17 cellular contexts compared by ENCODE assay signal in the genomic region with DNA sequence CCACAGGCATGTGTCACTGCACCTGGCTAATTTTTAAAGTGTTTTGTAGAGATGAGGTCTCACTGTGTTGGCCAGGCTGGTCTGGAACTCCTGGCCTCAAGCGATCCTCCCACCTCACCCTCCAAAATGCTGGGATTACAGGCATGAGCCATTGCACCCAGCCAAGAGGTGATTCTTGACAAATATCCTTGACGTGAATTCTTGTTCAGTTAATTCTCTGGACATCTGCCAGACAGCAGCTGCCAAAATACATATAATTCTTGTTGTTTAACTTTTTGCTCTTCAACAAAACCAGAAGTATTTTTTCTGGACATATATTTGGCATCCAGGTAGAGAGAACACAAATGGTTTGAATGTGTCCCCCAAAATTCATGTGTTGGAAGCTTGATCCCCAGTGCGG. TPM values are rescaled to one million over a fixed set of nuclear protein-coding genes. Genes with fewer than 3 reads are reported as not detected.
DNase-seq lines count a peak whose midpoint lies in the region; ATAC-seq and TF ChIP-seq lines count a peak whose summit lies in the region.
"Had no signal": no experiment of that assay in that cellular context is flagged by ENCODE, and none has a peak within 500 bp of the region (broad histone marks: within the 10 kb centered on the region; RNA-seq: fewer than 3 reads in every experiment).

No MANE protein-coding gene starts in this region.

- H3K4me1 ChIP-seq in prostate gland (replicated peaks) (peaks cover 4% of the 10 kb centered on the region), aorta (ENCODE audit: control insufficient read depth in 1 of 2, insufficient read depth in 2 of 2, low read length in 2 of 2) (peaks cover 0 to 1% of the 10 kb centered on the region in 2 donors)

- ATAC-seq in left lobe of liver (no peak), HG03354 (IDR thresholded peaks at IDR 0.05; ENCODE audit: poor library complexity, severe bottlenecking, unreplicated experiment) (no peak), aorta (ENCODE audit: low FRiP score) (no peak)

- WGBS in prostate gland: 59% methylated on average over 3 of the region's 3 CpGs
- 67 to 68% methylated on average over 3 of the region's 3 CpGs for WGBS in aorta, 2 donors

- TF ChIP-seq CTCF in LNCaP clone FGC (IDR thresholded peaks at IDR 0.05; ENCODE audit: control insufficient read depth, extremely low read depth, insufficient read depth): no peak
- TF ChIP-seq CTCF in prostate gland (IDR thresholded peaks at IDR 0.05): no peak

- H3K27ac ChIP-seq in prostate gland (no peak overlapping the region), aorta (ENCODE audit: low read depth in 1 of 2, low read length in 2 of 2) (no peak overlapping the region)

- H3K9me3 ChIP-seq in prostate gland (no peaks in the 10 kb centered on the region), aorta (ENCODE audit: control insufficient read depth, low read length) (no peaks in the 10 kb centered on the region)
- H3K9me3 ChIP-seq: HAP-1 had no signal

- H3K36me3 ChIP-seq in prostate gland (no peaks in the 10 kb centered on the region), aorta (ENCODE audit: control insufficient read depth in 1 of 2, insufficient read depth in 2 of 2, low read length in 1 of 2) (no peaks in the 10 kb centered on the region)
- H3K36me3 ChIP-seq: HAP-1 had no signal

- H3K4me3 ChIP-seq in LNCaP clone FGC (ENCODE audit: low read depth, low read length) (no peak overlapping the region), prostate gland (no peak overlapping the region), aorta (ENCODE audit: low read length in 2 of 2) (no peak overlapping the region)
- H3K4me3 ChIP-seq: HAP-1 had no signal

- H3K27me3 ChIP-seq in prostate gland (replicated peaks; ENCODE audit: insufficient read depth) (no peaks in the 10 kb centered on the region), aorta (ENCODE audit: control insufficient read depth in 1 of 2, insufficient read depth in 2 of 2, low read length in 1 of 2) (no peaks in the 10 kb centered on the region)

- intact Hi-C loops in prostate gland (cut with DNase I): no loop called here
- intact Hi-C loops in aorta (cut with DNase I): no loop called here

- TF ChIP-seq POLR2A in prostate gland (IDR thresholded peaks at IDR 0.05): no peak

- DNase-seq in LHCN-M2 (ENCODE audit: low read depth): peak; percentile 21
- peak; percentile 74 for DNase-seq in LNCaP clone FGC (ENCODE audit: low read depth)
- DNase-seq in left lobe of liver (ENCODE audit: low spot score): peak; percentile 49
- DNase-seq in prostate gland (ENCODE audit: low spot score): peak; percentile 32
- no peak for DNase-seq in NCI-H748 treated with DMSO at 0.1 percent for 48 hours (lab: John Stamatoyannopoulos, UW)
- no peak for DNase-seq in aorta
- DNase-seq: C1 segment of cervical spinal cord; Calu3; CD4-positive, alpha-beta memory T cell; COR-L47; DMS53; DMS79 treated with DMSO at 0.1 percent for 48 hours; GF-D8; GOT3; HFFc6 had no signal

RNA-seq across cellular contexts. Expression of gene ACADSB, which starts 3.2 kb away (rescaled TPM):
- total RNA-seq in LHCN-M2 (2014; rRNA removed): 8.4 and 9.2 TPM in 2 replicates
- 3.7 TPM for polyA plus RNA-seq in LHCN-M2 (2012)
- 328 TPM for total RNA-seq in left lobe of liver
- total RNA-seq in prostate gland: 10 to 100 TPM; 17.2 to 38.6 TPM
- 10 to 100 TPM; 17.9 to 25.5 TPM for total RNA-seq in aorta
- 10 to 100 TPM in 1 of 2 donors, 1 to 10 TPM in 1; 7.6 to 10.1 TPM for polyA plus RNA-seq in aorta

RNA-seq across cellular contexts. Expression of gene IKZF5, which starts 3.4 kb away (rescaled TPM):
- total RNA-seq in LHCN-M2 (2014; rRNA removed) (3.5 and 4.5 TPM in 2 replicates), left lobe of liver (12.7 TPM), prostate gland (10 to 100 TPM in 1 of 2 donors, 1 to 10 TPM in 1; 9.8 to 15.8 TPM), aorta (10 to 100 TPM; 17.8 to 21.5 TPM)
- polyA plus RNA-seq in LHCN-M2 (2012): 3.4 TPM
- 10 to 100 TPM in 1 of 2 donors, 1 to 10 TPM in 1; 6.9 to 10.4 TPM for polyA plus RNA-seq in aorta

RNA-seq across cellular contexts. Expression of gene PSTK, which starts 31.8 kb away (rescaled TPM):
- 5.6 and 9.4 TPM in 2 replicates for total RNA-seq in LHCN-M2 (2014; rRNA removed)
- 6.4 TPM for polyA plus RNA-seq in LHCN-M2 (2012)
- 4.5 TPM for total RNA-seq in left lobe of liver
- 1 to 10 TPM; 5.1 to 10.0 TPM for total RNA-seq in prostate gland
- 1 to 10 TPM; 1.6 to 2.0 TPM for total RNA-seq in aorta
- 1 to 10 TPM in 1 of 2 donors, under 1 TPM in 1; 0.88 to 3.8 TPM for polyA plus RNA-seq in aorta

RNA-seq across cellular contexts. Expression of gene C10orf88, which starts 58.0 kb away (rescaled TPM):
- total RNA-seq in LHCN-M2 (2014; rRNA removed): 13.4 and 16.9 TPM in 2 replicates
- 6.6 TPM for polyA plus RNA-seq in LHCN-M2 (2012)
- 1.9 TPM for total RNA-seq in left lobe of liver
- total RNA-seq in prostate gland: 10 to 100 TPM in 1 of 2 donors, 1 to 10 TPM in 1; 6.6 to 15.2 TPM
- total RNA-seq in aorta: 10 to 100 TPM in 1 of 2 donors, 1 to 10 TPM in 1; 9.7 to 11.7 TPM
- polyA plus RNA-seq in aorta: 1 to 10 TPM; 3.6 to 6.1 TPM

Comparison
In these comparisons a context has a peak if more than half of its experiments do, and no peak if none do; other contexts are left out.
1. DNase-seq: peak in LHCN-M2 (single experiment), LNCaP clone FGC (single experiment), left lobe of liver (single experiment) and prostate gland (single experiment); none in NCI-H748 treated with DMSO at 0.1 percent for 48 hours (single experiment) and aorta (0 of 2).